In genomic region chr7:37921340-37921805, GRCh38 we compare ENCODE assay signal across 8 cellular contexts. TPM values are rescaled to one million over a fixed set of nuclear protein-coding genes. Genes with fewer than 3 reads are reported as not detected.
DNase-seq lines count a peak whose midpoint lies in the region; ATAC-seq and TF ChIP-seq lines count a peak whose summit lies in the region.

No MANE protein-coding gene starts in this region.

- H3K4me3 ChIP-seq in BLaER1: peak overlapping the region; percentile 94
- peak overlapping the region; percentile 46 to 66 (median 58) for H3K4me3 ChIP-seq in Peyer's patch
- H3K4me3 ChIP-seq in lung: peak overlapping the region; percentile 66

- H4K20me1 ChIP-seq in BLaER1: peaks cover 30% of the 10 kb centered on the region

- peak overlapping the region; percentile 82 for H3K4me3 Mint-ChIP-seq in dendritic cell treated with granulocyte-macrophage colony-stimulating factor and Interleukin-4, amounts not matched to agents 40 ng/mL and 50 ng/mL, for 4 days
- H3K4me3 Mint-ChIP-seq in type B pancreatic cell: peak overlapping the region; percentile 86

- peaks cover 29% of the 10 kb centered on the region for H3K4me1 Mint-ChIP-seq in dendritic cell treated with granulocyte-macrophage colony-stimulating factor and Interleukin-4, amounts not matched to agents 40 ng/mL and 50 ng/mL, for 4 days (ENCODE audit: low read depth)
- peaks cover 17% of the 10 kb centered on the region for H3K4me1 Mint-ChIP-seq in type B pancreatic cell (ENCODE audit: unreplicated experiment)

- peaks cover 30% of the 10 kb centered on the region for H3K36me3 ChIP-seq in BLaER1
- no peaks in the 10 kb centered on the region for H3K36me3 ChIP-seq in Peyer's patch
- peaks cover 0 to 2% of the 10 kb centered on the region in 2 donors for H3K36me3 ChIP-seq in lung (ENCODE audit: control insufficient read depth in 2 of 2, insufficient read depth in 2 of 2, low read length in 2 of 2)

- H3K4me2 ChIP-seq in BLaER1: peak overlapping the region; percentile 78

- ATAC-seq in GM18870 (IDR thresholded peaks at IDR 0.05; ENCODE audit: unreplicated experiment) (peak; percentile 39), HG03354 (IDR thresholded peaks at IDR 0.05; ENCODE audit: poor library complexity, severe bottlenecking, unreplicated experiment) (peak; percentile 70), lung (ENCODE audit: insufficient read depth, low FRiP score) (peak; percentile 32)

- H3K9ac ChIP-seq in BLaER1: peak overlapping the region; percentile 83

- TF ChIP-seq CTCF in Peyer's patch (IDR thresholded peaks at IDR 0.05) (peak in 1 of 6 experiments; percentile 6), lung (IDR thresholded peaks at IDR 0.05; ENCODE audit: control extremely low read depth, extremely low read depth) (no peak), type B pancreatic cell (conservative IDR thresholded peaks at IDR 0.05) (no peak)

- WGBS in lung, 2 donors: 1 to 2% methylated on average over 17 of the region's 17 CpGs

- peaks cover 50% of the 10 kb centered on the region for H3K27me3 Mint-ChIP-seq in dendritic cell treated with granulocyte-macrophage colony-stimulating factor and Interleukin-4, amounts not matched to agents 40 ng/mL and 50 ng/mL, for 4 days
- peaks cover 56% of the 10 kb centered on the region for H3K27me3 Mint-ChIP-seq in type B pancreatic cell

- H3K27ac ChIP-seq in BLaER1: peak overlapping the region; percentile 86
- H3K27ac ChIP-seq in Peyer's patch: peak overlapping the region; percentile 31 to 95 (median 83)
- peak overlapping the region; percentile 86 to 93 for H3K27ac ChIP-seq in lung (ENCODE audit: low read depth in 1 of 2, low read length in 1 of 2)

- H3K36me3 Mint-ChIP-seq in dendritic cell treated with granulocyte-macrophage colony-stimulating factor and Interleukin-4, amounts not matched to agents 40 ng/mL and 50 ng/mL, for 4 days (ENCODE audit: low read depth): no peaks in the 10 kb centered on the region
- H3K36me3 Mint-ChIP-seq in type B pancreatic cell: peaks cover 3% of the 10 kb centered on the region

- no peak for TF ChIP-seq POLR2A in Peyer's patch (IDR thresholded peaks at IDR 0.05)

- peak overlapping the region; percentile 78 for H3K27ac Mint-ChIP-seq in dendritic cell treated with granulocyte-macrophage colony-stimulating factor and Interleukin-4, amounts not matched to agents 40 ng/mL and 50 ng/mL, for 4 days
- H3K27ac Mint-ChIP-seq in type B pancreatic cell: peak overlapping the region; percentile 65

- H3K9me3 ChIP-seq in BLaER1: peaks cover 31% of the 10 kb centered on the region
- H3K9me3 ChIP-seq in Peyer's patch: no peaks in the 10 kb centered on the region
- H3K9me3 ChIP-seq in lung (ENCODE audit: control insufficient read depth in 2 of 2, insufficient read depth in 1 of 2, low read length in 1 of 2): peaks cover 0 to 5% of the 10 kb centered on the region in 2 donors

- H3K27me3 ChIP-seq in BLaER1 (peaks cover 17% of the 10 kb centered on the region), Peyer's patch (no peaks in the 10 kb centered on the region), lung (ENCODE audit: control insufficient read depth, insufficient read depth) (no peaks in the 10 kb centered on the region)

- H3K4me1 ChIP-seq in BLaER1 (peaks cover 31% of the 10 kb centered on the region), Peyer's patch (peaks cover 0 to 14% (median 0%) of the 10 kb centered on the region in 4 donors), lung (ENCODE audit: control insufficient read depth in 2 of 2, insufficient read depth in 2 of 2, low read length in 2 of 2) (peaks cover 5 to 6% of the 10 kb centered on the region in 2 donors)

- H3K9me3 Mint-ChIP-seq in dendritic cell treated with granulocyte-macrophage colony-stimulating factor and Interleukin-4, amounts not matched to agents 40 ng/mL and 50 ng/mL, for 4 days: peaks cover 8% of the 10 kb centered on the region
- H3K9me3 Mint-ChIP-seq in type B pancreatic cell: peaks cover 7% of the 10 kb centered on the region

- DNase-seq in Peyer's patch: peak in 1 of 3 donors; percentile 62
- DNase-seq in lung (ENCODE audit: low spot score): peak; percentile 38
- DNase-seq in type B pancreatic cell (ENCODE audit: extremely low spot score, unreplicated experiment): no peak
- no peak for DNase-seq in retina

- intact Hi-C loops in dendritic cell treated with granulocyte-macrophage colony-stimulating factor and Interleukin-4, amounts not matched to agents 40 ng/mL and 50 ng/mL, for 4 days (cut with micrococcal nuclease): no loop called here

RNA-seq across cellular contexts. Expression of gene EPDR1, which starts 0.9 kb away (rescaled TPM):
- total RNA-seq in Peyer's patch (10 to 100 TPM in 3 of 4 donors, 1 to 10 TPM in 1; 7.4 to 22.5 (median 19.7) TPM), lung (10 to 100 TPM; 65.2 to 93.2 TPM), type B pancreatic cell (ENCODE audit: low replicate concordance) (0.90 and 6.1 TPM in 2 replicates)
- polyA plus RNA-seq in lung: 10 to 100 TPM; 22.5 to 33.0 TPM

RNA-seq across cellular contexts. Expression of gene SFRP4, which starts 4.8 kb away (rescaled TPM):
- total RNA-seq in Peyer's patch (1 to 10 TPM in 1 of 4 donors, not detected in 3; 1.2 TPM), lung (1 to 10 TPM; 2.5 to 5.3 TPM), type B pancreatic cell (ENCODE audit: low replicate concordance) (0.14 and 4.4 TPM in 2 replicates)
- polyA plus RNA-seq in lung: 1 to 10 TPM; 3.2 to 3.5 TPM
